8 cellular contexts compared by ENCODE assay signal in genomic region chr14:34629344-34629656, GRCh38. TPM values are rescaled to one million over a fixed set of nuclear protein-coding genes. Genes with fewer than 3 reads are reported as not detected.
DNase-seq lines count a peak whose midpoint lies in the region; TF ChIP-seq lines count a peak whose summit lies in the region.

No MANE protein-coding gene starts in this region.

- H3K36me3 Mint-ChIP-seq in neural crest cell (ENCODE audit: low read depth), result no peaks in the 10 kb centered on the region

- H3K4me3 ChIP-seq in NB4 (ENCODE audit: low read depth, low read length) (peak overlapping the region; percentile 67), dorsolateral prefrontal cortex (peak overlapping the region; percentile 80 to 100 (median 96))

- peaks cover 3% of the 10 kb centered on the region for H3K9me3 Mint-ChIP-seq in neural crest cell

- peak overlapping the region in 58 of 59 donors; percentile 11 to 98 (median 95) for H3K27ac ChIP-seq in dorsolateral prefrontal cortex

- H3K27ac Mint-ChIP-seq in neural crest cell (ENCODE audit: unreplicated experiment), result peak overlapping the region; percentile 40

- H3K4me3 Mint-ChIP-seq in neural crest cell, result peak overlapping the region; percentile 95

- no peaks in the 10 kb centered on the region for H3K27me3 ChIP-seq in dorsolateral prefrontal cortex

- H3K4me1 Mint-ChIP-seq in neural crest cell, result peaks cover 11% of the 10 kb centered on the region

- H3K27me3 Mint-ChIP-seq in neural crest cell (ENCODE audit: low read depth), result no peaks in the 10 kb centered on the region

- no peak for TF ChIP-seq CTCF in NB4 (IDR thresholded peaks at IDR 0.05; ENCODE audit: low read depth, low read length)
- no peak for TF ChIP-seq CTCF in dorsolateral prefrontal cortex (IDR thresholded peaks at IDR 0.05 in 54 of 56, conservative IDR thresholded peaks at IDR 0.05 in 2 of 56; ENCODE audit: low read depth in 1 of 56, partially characterized antibody in 56 of 56)
- TF ChIP-seq CTCF in neural crest cell (conservative IDR thresholded peaks at IDR 0.05), result no peak

- intact Hi-C loops in dorsolateral prefrontal cortex (cut with DNase I), result loop anchor here in 1 of 2 donors (10.0 kb wide), 1 partner anchor 96 kb away; no protein-coding TSS in a partner anchor

- no peak for TF ChIP-seq POLR2A in NB4 (IDR thresholded peaks at IDR 0.05; ENCODE audit: extremely low read depth, insufficient read length)

- DNase-seq in DMS79 treated with DMSO at 0.1 percent for 48 hours (lab: John Stamatoyannopoulos, UW) (peak; percentile 74), DMS79 (lab: John Stamatoyannopoulos, UW) (no peak), NB4 (ENCODE audit: low read depth) (no peak), dorsolateral prefrontal cortex (peak in 1 of 10 donors; percentile 27), neural crest cell (ENCODE audit: low read depth, low spot score) (no peak), UCSD-AML1 (lab: John Stamatoyannopoulos, UW; ENCODE audit: unreplicated experiment) (no peak), iPS-NIHi11 (ENCODE audit: low spot score) (no peak), NOMO-1 treated with DMSO at 0.1 percent for 48 hours (lab: John Stamatoyannopoulos, UW; ENCODE audit: unreplicated experiment) (no peak)

RNA-seq across cellular contexts. Expression of gene SNX6, which starts 0.6 kb away (rescaled TPM):
- 10 to 100 TPM; 34.3 to 83.7 (median 49.3) TPM for total RNA-seq in dorsolateral prefrontal cortex
- 71.1 and 73.4 TPM in 2 replicates for total RNA-seq in neural crest cell
